ENCODE assay signal across 1 cellular context in genomic region chr7:156666368-156667109, GRCh38.
A peak's percentile ranks its signal among the peaks of the same experiment; 100 is the strongest.
TF ChIP-seq lines count a peak whose summit lies in the region.

No MANE protein-coding gene starts in this region.

TF ChIP-seq in HepG2, 621 proteins besides CTCF, POLR2A, EP300 and RAD21 (continues in another document):
- no peak for TF ChIP-seq CERS6 (CRISPR knock-in tag; IDR thresholded peaks at IDR 0.05)
- TF ChIP-seq HNF1B (CRISPR knock-in tag; IDR thresholded peaks at IDR 0.05), result no peak
- TF ChIP-seq HNF4A (CRISPR knock-in tag; IDR thresholded peaks at IDR 0.05), result peak; percentile 67
- peak; percentile 83 for TF ChIP-seq HDAC2 (CRISPR knock-in tag; IDR thresholded peaks at IDR 0.05)
- no peak for TF ChIP-seq HOXA5 (CRISPR knock-in tag; IDR thresholded peaks at IDR 0.05)
- TF ChIP-seq ZNF251 (CRISPR knock-in tag; IDR thresholded peaks at IDR 0.05), result no peak
- no peak for TF ChIP-seq NFYC (CRISPR knock-in tag; IDR thresholded peaks at IDR 0.05)
- 0 out of 2 replicates have a peak, but pooled peaks have one; percentile 40 for TF ChIP-seq ZNF784 (CRISPR knock-in tag; IDR thresholded peaks at IDR 0.05; ENCODE audit: borderline replicate concordance)
- no peak for TF ChIP-seq ZNF746 (CRISPR knock-in tag; IDR thresholded peaks at IDR 0.05)
- TF ChIP-seq ARID5B (CRISPR knock-in tag; IDR thresholded peaks at IDR 0.05), result peak; percentile 93
- TF ChIP-seq NCOR1 (IDR thresholded peaks at IDR 0.05; ENCODE audit: borderline replicate concordance, low read length), result peak; percentile 84; the same call in 1 of the 2 replicates
- peak; percentile 93 for TF ChIP-seq TFE3 (CRISPR knock-in tag; IDR thresholded peaks at IDR 0.05)
- TF ChIP-seq PRDM10 (CRISPR knock-in tag; IDR thresholded peaks at IDR 0.05; ENCODE audit: low read depth), result no peak
- TF ChIP-seq GZF1 (CRISPR knock-in tag; IDR thresholded peaks at IDR 0.05), result no peak
- no peak for TF ChIP-seq MED8 (CRISPR knock-in tag; IDR thresholded peaks at IDR 0.05; ENCODE audit: insufficient replicate concordance)
- TF ChIP-seq ARID2 (CRISPR knock-in tag; IDR thresholded peaks at IDR 0.05; ENCODE audit: borderline replicate concordance), result no peak
- TF ChIP-seq HDAC1 (CRISPR knock-in tag; IDR thresholded peaks at IDR 0.05), result peak; percentile 34; the same call in 1 of the 2 replicates
- TF ChIP-seq RFXANK (CRISPR knock-in tag; IDR thresholded peaks at IDR 0.05), result 0 out of 2 replicates have a peak, but pooled peaks have one; percentile 22
- TF ChIP-seq ATF2 (CRISPR knock-in tag; IDR thresholded peaks at IDR 0.05), result 0 out of 2 replicates have a peak, but pooled peaks have one; percentile 51
- no peak for TF ChIP-seq GLI4 (CRISPR knock-in tag; IDR thresholded peaks at IDR 0.05; ENCODE audit: borderline replicate concordance)
- TF ChIP-seq MEIS2 (CRISPR knock-in tag; IDR thresholded peaks at IDR 0.05), result peak; percentile 65; the same call in 1 of the 2 replicates
- TF ChIP-seq ZNF160 (CRISPR knock-in tag; IDR thresholded peaks at IDR 0.05), result no peak
- TF ChIP-seq SOX5 (CRISPR knock-in tag; IDR thresholded peaks at IDR 0.05; ENCODE audit: borderline replicate concordance), result peak; percentile 72; the same call in 1 of the 2 replicates
- TF ChIP-seq MYC (CRISPR knock-in tag; IDR thresholded peaks at IDR 0.05; ENCODE audit: borderline replicate concordance), result no peak
- no peak for TF ChIP-seq ZNF329 (CRISPR knock-in tag; IDR thresholded peaks at IDR 0.05; ENCODE audit: low read depth)
- peak; percentile 35; the same call in 1 of the 2 replicates for TF ChIP-seq AHDC1 (CRISPR knock-in tag; IDR thresholded peaks at IDR 0.05; ENCODE audit: borderline replicate concordance)
- peak; percentile 48; the same call in 1 of the 2 replicates for TF ChIP-seq YEATS2 (CRISPR knock-in tag; IDR thresholded peaks at IDR 0.05; ENCODE audit: borderline replicate concordance)
- TF ChIP-seq REL (CRISPR knock-in tag; conservative IDR thresholded peaks at IDR 0.05), result no peak
- TF ChIP-seq TCF7L2 (IDR thresholded peaks at IDR 0.05; ENCODE audit: low read depth, low read length), result peak; percentile 97
- no peak for TF ChIP-seq POLR2AphosphoS2 (IDR thresholded peaks at IDR 0.05; ENCODE audit: low read depth, low read length)
- no peak for TF ChIP-seq ZNF569 (CRISPR knock-in tag; IDR thresholded peaks at IDR 0.05; ENCODE audit: borderline replicate concordance)
- TF ChIP-seq SALL1 (CRISPR knock-in tag; IDR thresholded peaks at IDR 0.05), result peak; percentile 64; the same call in 1 of the 2 replicates
- TF ChIP-seq PHF5A (CRISPR knock-in tag; IDR thresholded peaks at IDR 0.05; ENCODE audit: low read depth, unreplicated experiment), result peak; percentile 44
- TF ChIP-seq HOMEZ (CRISPR knock-in tag; IDR thresholded peaks at IDR 0.05; ENCODE audit: low read depth), result 0 out of 2 replicates have a peak, but pooled peaks have one; percentile 20
- peak; percentile 43; the same call in 1 of the 2 replicates for TF ChIP-seq ATF1 (CRISPR knock-in tag; IDR thresholded peaks at IDR 0.05)
- no peak for TF ChIP-seq MAF1 (CRISPR knock-in tag; IDR thresholded peaks at IDR 0.05; ENCODE audit: borderline replicate concordance)
- no peak for TF ChIP-seq ZNF557 (CRISPR knock-in tag; IDR thresholded peaks at IDR 0.05)
- TF ChIP-seq ARNT2 (CRISPR knock-in tag; IDR thresholded peaks at IDR 0.05; ENCODE audit: low read depth), result no peak
- no peak for TF ChIP-seq ZNF230 (CRISPR knock-in tag; IDR thresholded peaks at IDR 0.05)
